Comparison of ENCODE assay signal across 7 cellular contexts in genomic region chrX:149829751-149830191, GRCh38. TPM values are rescaled to one million over a fixed set of nuclear protein-coding genes. Genes with fewer than 3 reads are reported as not detected.
DNase-seq lines count a peak whose midpoint lies in the region; ATAC-seq and TF ChIP-seq lines count a peak whose summit lies in the region.

No MANE protein-coding gene starts in this region.

- no peak for TF ChIP-seq CTCF in esophagus muscularis mucosa (IDR thresholded peaks at IDR 0.05)

- peak; percentile 49 for ATAC-seq in GM21529 (IDR thresholded peaks at IDR 0.05; ENCODE audit: unreplicated experiment)
- peak; percentile 48 to 86 (median 64) for ATAC-seq in T-cell (replicated peaks in 1 of 4)
- ATAC-seq in stimulated activated naive B cell treated with anti-CD40 and anti-IgM and Interleukin-4, amounts not matched to agents 10 μg/mL and 1 μg/mL and 100 μg/mL, for 72 hours (replicated peaks), result peak; percentile 50 to 69

- no peaks in the 10 kb centered on the region for H3K36me3 ChIP-seq in esophagus muscularis mucosa

- POLR2A ChIA-PET in T-cell (lab: Charles Lee), result interaction anchor here in 1 of 2 donors (0.6 to 1.0 kb wide), 2 partner anchors 109 to 869 kb away, joined by 3 to 5 read pairs; partner anchors contain the start of gene EOLA2

- CTCF ChIA-PET in T-cell (lab: Charles Lee), result no interaction called here

- peaks cover 4 to 25% of the 10 kb centered on the region in 2 donors for H3K27me3 Mint-ChIP-seq in T-cell
- peaks cover 16 to 26% of the 10 kb centered on the region in 2 donors for H3K27me3 Mint-ChIP-seq in stimulated activated naive B cell treated with anti-CD40 and anti-IgM and Interleukin-4, amounts not matched to agents 10 μg/mL and 1 μg/mL and 100 μg/mL, for 72 hours

- H3K4me1 ChIP-seq in esophagus muscularis mucosa, result peaks cover 0 to 8% (median 4%) of the 10 kb centered on the region in 4 donors

- no peaks in the 10 kb centered on the region for H3K9me3 Mint-ChIP-seq in T-cell
- H3K9me3 Mint-ChIP-seq in stimulated activated naive B cell treated with anti-CD40 and anti-IgM and Interleukin-4, amounts not matched to agents 10 μg/mL and 1 μg/mL and 100 μg/mL, for 72 hours, result no peaks in the 10 kb centered on the region

- peak overlapping the region; percentile 82 to 92 for H3K27ac Mint-ChIP-seq in T-cell
- peak overlapping the region; percentile 65 for H3K27ac Mint-ChIP-seq in stimulated activated naive B cell treated with anti-CD40 and anti-IgM and Interleukin-4, amounts not matched to agents 10 μg/mL and 1 μg/mL and 100 μg/mL, for 72 hours

- no peaks in the 10 kb centered on the region for H3K27me3 ChIP-seq in esophagus muscularis mucosa

- TF ChIP-seq EP300 in esophagus muscularis mucosa (IDR thresholded peaks at IDR 0.05), result no peak

- peak overlapping the region; percentile 53 to 62 (median 57) for H3K27ac ChIP-seq in esophagus muscularis mucosa (replicated peaks in 1 of 4)

- TF ChIP-seq POLR2A in esophagus muscularis mucosa (IDR thresholded peaks at IDR 0.05; ENCODE audit: low read depth), result no peak

- 41% methylated on average over 3 of the region's 3 CpGs for WGBS in esophagus muscularis mucosa

- H3K36me3 Mint-ChIP-seq in T-cell, result no peaks in the 10 kb centered on the region
- H3K36me3 Mint-ChIP-seq in stimulated activated naive B cell treated with anti-CD40 and anti-IgM and Interleukin-4, amounts not matched to agents 10 μg/mL and 1 μg/mL and 100 μg/mL, for 72 hours, result no peaks in the 10 kb centered on the region

- intact Hi-C loops in esophagus muscularis mucosa (cut with DNase I), result no loop called here

- H3K9me3 ChIP-seq in esophagus muscularis mucosa, result no peaks in the 10 kb centered on the region

- peaks cover 18 to 32% (median 25%) of the 10 kb centered on the region in 3 donors for H3K4me1 Mint-ChIP-seq in T-cell
- H3K4me1 Mint-ChIP-seq in stimulated activated naive B cell treated with anti-CD40 and anti-IgM and Interleukin-4, amounts not matched to agents 10 μg/mL and 1 μg/mL and 100 μg/mL, for 72 hours, result peaks cover 14 to 24% of the 10 kb centered on the region in 2 donors

- peak in 30 of 34 experiments; percentile 1 to 60 (median 32) for DNase-seq in T-cell
- DNase-seq in esophagus muscularis mucosa (ENCODE audit: extremely low spot score), result no peak
- no peak for DNase-seq in stimulated activated naive B cell treated with anti-CD40 and anti-IgM and Interleukin-4, amounts not matched to agents 10 μg/mL and 1 μg/mL and 100 μg/mL, for 72 hours
- DNase-seq in HT-29 (ENCODE audit: low spot score), result no peak
- DNase-seq in CD1c-positive myeloid dendritic cell (ENCODE audit: extremely low spot score), result no peak
- no peak for DNase-seq in COR-L47 (lab: John Stamatoyannopoulos, UW)

- peak overlapping the region; percentile 72 to 77 (median 74) for H3K4me3 Mint-ChIP-seq in T-cell
- peak overlapping the region; percentile 75 for H3K4me3 Mint-ChIP-seq in stimulated activated naive B cell treated with anti-CD40 and anti-IgM and Interleukin-4, amounts not matched to agents 10 μg/mL and 1 μg/mL and 100 μg/mL, for 72 hours

- H3K4me3 ChIP-seq in esophagus muscularis mucosa, result peak overlapping the region; percentile 34 to 49 (median 36)

RNA-seq across cellular contexts. Expression of gene MAGEA9, which starts 48.0 kb away (rescaled TPM):
- total RNA-seq in T-cell (not detected), esophagus muscularis mucosa (not detected)
- total RNA-seq in HT-29 (2014; rRNA removed; shearing (Covaris generic)), result not detected in 2 replicates

RNA-seq across cellular contexts. Expression of gene MAGEA8, which starts 51.2 kb away (rescaled TPM):
- not detected for total RNA-seq in T-cell
- total RNA-seq in esophagus muscularis mucosa, result not detected
- not detected in 2 replicates for total RNA-seq in HT-29 (2014; rRNA removed; shearing (Covaris generic))

RNA-seq across cellular contexts. Expression of gene HSFX1, which starts 55.9 kb away (rescaled TPM):
- total RNA-seq in T-cell (1 to 10 TPM in 3 of 5 donors, under 1 TPM in 2; 0.50 to 3.2 (median 1.8) TPM), esophagus muscularis mucosa (1 to 10 TPM in 3 of 4 donors, under 1 TPM in 1; 0.78 to 2.0 (median 1.2) TPM)
- total RNA-seq in HT-29 (2014; rRNA removed; shearing (Covaris generic)), result 0.26 and 0.86 TPM in 2 replicates

Comparison
In these comparisons a context has a peak if more than half of its experiments do, and no peak if none do; other contexts are left out.
1. DNase-seq: peak in T-cell (30 of 34); none in esophagus muscularis mucosa (single experiment), stimulated activated naive B cell treated with anti-CD40 and anti-IgM and Interleukin-4, amounts not matched to agents 10 μg/mL and 1 μg/mL and 100 μg/mL, for 72 hours (single experiment), HT-29 (single experiment), CD1c-positive myeloid dendritic cell (single experiment) and COR-L47 (single experiment).
2. Peak in every context shown above with its lines, with median percentiles within 50 percentile points of each other: ATAC-seq.